ENCODE assay signal across 1 cellular context in genomic region chr10:132845780-132846595, GRCh38.
TF ChIP-seq lines count a peak whose summit lies in the region.

No MANE protein-coding gene starts in this region.

TF ChIP-seq in GM23338, 12 proteins besides CTCF, POLR2A, EP300 and RAD21 (continued from another document):
- TF ChIP-seq, protein P1, sequence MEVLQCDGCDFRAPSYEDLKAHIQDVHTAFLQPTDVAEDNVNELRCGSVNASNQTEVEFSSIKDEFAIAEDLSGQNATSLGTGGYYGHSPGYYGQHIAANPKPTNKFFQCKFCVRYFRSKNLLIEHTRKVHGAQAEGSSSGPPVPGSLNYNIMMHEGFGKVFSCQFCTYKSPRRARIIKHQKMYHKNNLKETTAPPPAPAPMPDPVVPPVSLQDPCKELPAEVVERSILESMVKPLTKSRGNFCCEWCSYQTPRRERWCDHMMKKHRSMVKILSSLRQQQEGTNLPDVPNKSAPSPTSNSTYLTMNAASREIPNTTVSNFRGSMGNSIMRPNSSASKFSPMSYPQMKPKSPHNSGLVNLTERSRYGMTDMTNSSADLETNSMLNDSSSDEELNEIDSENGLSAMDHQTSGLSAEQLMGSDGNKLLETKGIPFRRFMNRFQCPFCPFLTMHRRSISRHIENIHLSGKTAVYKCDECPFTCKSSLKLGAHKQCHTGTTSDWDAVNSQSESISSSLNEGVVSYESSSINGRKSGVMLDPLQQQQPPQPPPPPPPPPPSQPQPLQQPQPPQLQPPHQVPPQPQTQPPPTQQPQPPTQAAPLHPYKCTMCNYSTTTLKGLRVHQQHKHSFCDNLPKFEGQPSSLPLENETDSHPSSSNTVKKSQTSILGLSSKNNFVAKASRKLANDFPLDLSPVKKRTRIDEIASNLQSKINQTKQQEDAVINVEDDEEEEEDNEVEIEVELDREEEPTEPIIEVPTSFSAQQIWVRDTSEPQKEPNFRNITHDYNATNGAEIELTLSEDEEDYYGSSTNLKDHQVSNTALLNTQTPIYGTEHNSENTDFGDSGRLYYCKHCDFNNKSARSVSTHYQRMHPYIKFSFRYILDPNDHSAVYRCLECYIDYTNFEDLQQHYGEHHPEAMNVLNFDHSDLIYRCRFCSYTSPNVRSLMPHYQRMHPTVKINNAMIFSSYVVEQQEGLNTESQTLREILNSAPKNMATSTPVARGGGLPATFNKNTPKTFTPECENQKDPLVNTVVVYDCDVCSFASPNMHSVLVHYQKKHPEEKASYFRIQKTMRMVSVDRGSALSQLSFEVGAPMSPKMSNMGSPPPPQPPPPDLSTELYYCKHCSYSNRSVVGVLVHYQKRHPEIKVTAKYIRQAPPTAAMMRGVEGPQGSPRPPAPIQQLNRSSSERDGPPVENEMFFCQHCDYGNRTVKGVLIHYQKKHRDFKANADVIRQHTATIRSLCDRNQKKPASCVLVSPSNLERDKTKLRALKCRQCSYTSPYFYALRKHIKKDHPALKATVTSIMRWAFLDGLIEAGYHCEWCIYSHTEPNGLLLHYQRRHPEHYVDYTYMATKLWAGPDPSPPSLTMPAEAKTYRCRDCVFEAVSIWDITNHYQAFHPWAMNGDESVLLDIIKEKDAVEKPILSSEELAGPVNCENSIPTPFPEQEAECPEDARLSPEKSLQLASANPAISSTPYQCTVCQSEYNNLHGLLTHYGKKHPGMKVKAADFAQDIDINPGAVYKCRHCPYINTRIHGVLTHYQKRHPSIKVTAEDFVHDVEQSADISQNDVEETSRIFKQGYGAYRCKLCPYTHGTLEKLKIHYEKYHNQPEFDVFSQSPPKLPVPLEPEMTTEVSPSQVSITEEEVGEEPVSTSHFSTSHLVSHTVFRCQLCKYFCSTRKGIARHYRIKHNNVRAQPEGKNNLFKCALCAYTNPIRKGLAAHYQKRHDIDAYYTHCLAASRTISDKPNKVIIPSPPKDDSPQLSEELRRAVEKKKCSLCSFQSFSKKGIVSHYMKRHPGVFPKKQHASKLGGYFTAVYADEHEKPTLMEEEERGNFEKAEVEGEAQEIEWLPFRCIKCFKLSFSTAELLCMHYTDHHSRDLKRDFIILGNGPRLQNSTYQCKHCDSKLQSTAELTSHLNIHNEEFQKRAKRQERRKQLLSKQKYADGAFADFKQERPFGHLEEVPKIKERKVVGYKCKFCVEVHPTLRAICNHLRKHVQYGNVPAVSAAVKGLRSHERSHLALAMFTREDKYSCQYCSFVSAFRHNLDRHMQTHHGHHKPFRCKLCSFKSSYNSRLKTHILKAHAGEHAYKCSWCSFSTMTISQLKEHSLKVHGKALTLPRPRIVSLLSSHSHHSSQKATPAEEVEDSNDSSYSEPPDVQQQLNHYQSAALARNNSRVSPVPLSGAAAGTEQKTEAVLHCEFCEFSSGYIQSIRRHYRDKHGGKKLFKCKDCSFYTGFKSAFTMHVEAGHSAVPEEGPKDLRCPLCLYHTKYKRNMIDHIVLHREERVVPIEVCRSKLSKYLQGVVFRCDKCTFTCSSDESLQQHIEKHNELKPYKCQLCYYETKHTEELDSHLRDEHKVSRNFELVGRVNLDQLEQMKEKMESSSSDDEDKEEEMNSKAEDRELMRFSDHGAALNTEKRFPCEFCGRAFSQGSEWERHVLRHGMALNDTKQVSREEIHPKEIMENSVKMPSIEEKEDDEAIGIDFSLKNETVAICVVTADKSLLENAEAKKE (CRISPR knock-in tag; IDR thresholded peaks at IDR 0.05), result no peak
- TF ChIP-seq ETS1 (IDR thresholded peaks at IDR 0.05), result no peak
TF ChIP-seq in GM23338: peak in this region for 0.
